Comparison of ENCODE assay signal across 1 cellular context in the genomic region with DNA sequence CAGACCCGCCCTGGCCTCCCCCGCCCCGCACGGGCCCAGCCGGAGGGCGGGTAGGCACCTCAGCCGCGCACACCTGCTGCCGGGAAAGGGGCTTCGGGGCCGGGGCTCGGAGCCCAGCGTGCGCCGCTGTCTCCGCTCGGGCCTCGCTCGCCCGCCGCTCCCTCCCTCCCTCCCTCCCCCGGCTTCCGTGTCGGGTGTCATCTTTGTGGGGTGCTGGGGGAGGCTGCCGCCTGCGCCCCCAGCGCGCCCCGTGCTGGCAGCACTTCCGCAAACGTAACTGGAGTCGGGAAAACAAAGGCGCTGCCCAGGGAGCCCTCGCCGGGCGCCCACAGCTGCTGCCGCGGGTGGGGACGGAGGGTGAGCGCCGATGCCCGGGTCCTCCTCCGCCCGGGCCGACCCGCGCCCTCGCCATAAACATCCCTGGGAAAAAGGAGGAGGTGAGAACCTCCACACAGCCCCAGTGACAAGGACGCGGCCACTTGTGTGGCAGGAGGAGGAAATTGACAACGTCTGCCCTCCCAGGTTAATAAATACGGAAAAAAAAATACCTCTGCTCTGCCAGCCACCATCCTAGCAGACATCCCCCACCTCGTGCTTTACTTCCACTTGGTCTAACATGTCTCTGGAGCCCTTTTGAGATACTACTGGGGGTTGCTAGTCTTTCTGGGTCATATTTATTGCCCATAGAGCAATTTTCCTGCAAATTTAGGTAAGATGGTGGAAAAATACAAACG.
A peak's percentile ranks its signal among the peaks of the same experiment; 100 is the strongest.
TF ChIP-seq lines count a peak whose summit lies in the region.

No MANE protein-coding gene starts in this region.

TF ChIP-seq in HepG2, 621 proteins besides CTCF, POLR2A, EP300 and RAD21 (continued from another document and continues in another):
- TF ChIP-seq MLXIP (CRISPR knock-in tag; IDR thresholded peaks at IDR 0.05; ENCODE audit: borderline replicate concordance) (0 out of 2 replicates have a peak, but pooled peaks have one; percentile 20), ZNF414 (CRISPR knock-in tag; IDR thresholded peaks at IDR 0.05) (no peak), RELA (CRISPR knock-in tag; IDR thresholded peaks at IDR 0.05) (no peak), PAX8 (CRISPR knock-in tag; IDR thresholded peaks at IDR 0.05; ENCODE audit: borderline replicate concordance) (no peak), MTA3 (CRISPR knock-in tag; IDR thresholded peaks at IDR 0.05) (no peak), ZNF343 (CRISPR knock-in tag; IDR thresholded peaks at IDR 0.05) (no peak), ZFP41 (CRISPR knock-in tag; IDR thresholded peaks at IDR 0.05; ENCODE audit: borderline replicate concordance) (no peak), GMEB1 (CRISPR knock-in tag; IDR thresholded peaks at IDR 0.05; ENCODE audit: borderline replicate concordance) (no peak), RFX3 (CRISPR knock-in tag; IDR thresholded peaks at IDR 0.05) (no peak), ZNF678 (CRISPR knock-in tag; IDR thresholded peaks at IDR 0.05) (no peak), ZNF609 (CRISPR knock-in tag; IDR thresholded peaks at IDR 0.05; ENCODE audit: borderline replicate concordance) (no peak), ZNF720 (CRISPR knock-in tag; IDR thresholded peaks at IDR 0.05) (no peak), ERF (CRISPR knock-in tag; IDR thresholded peaks at IDR 0.05) (no peak), MBD4 (IDR thresholded peaks at IDR 0.05; ENCODE audit: borderline replicate concordance, low read length) (no peak), PTBP1 (IDR thresholded peaks at IDR 0.05; ENCODE audit: low read depth, low read length, poor library complexity, severe bottlenecking) (peak; percentile 81), ZSCAN12 (CRISPR knock-in tag; IDR thresholded peaks at IDR 0.05) (no peak)
- TF ChIP-seq, protein P1, sequence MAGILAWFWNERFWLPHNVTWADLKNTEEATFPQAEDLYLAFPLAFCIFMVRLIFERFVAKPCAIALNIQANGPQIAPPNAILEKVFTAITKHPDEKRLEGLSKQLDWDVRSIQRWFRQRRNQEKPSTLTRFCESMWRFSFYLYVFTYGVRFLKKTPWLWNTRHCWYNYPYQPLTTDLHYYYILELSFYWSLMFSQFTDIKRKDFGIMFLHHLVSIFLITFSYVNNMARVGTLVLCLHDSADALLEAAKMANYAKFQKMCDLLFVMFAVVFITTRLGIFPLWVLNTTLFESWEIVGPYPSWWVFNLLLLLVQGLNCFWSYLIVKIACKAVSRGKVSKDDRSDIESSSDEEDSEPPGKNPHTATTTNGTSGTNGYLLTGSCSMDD (CRISPR knock-in tag; IDR thresholded peaks at IDR 0.05): no peak
- TF ChIP-seq, protein P2, sequence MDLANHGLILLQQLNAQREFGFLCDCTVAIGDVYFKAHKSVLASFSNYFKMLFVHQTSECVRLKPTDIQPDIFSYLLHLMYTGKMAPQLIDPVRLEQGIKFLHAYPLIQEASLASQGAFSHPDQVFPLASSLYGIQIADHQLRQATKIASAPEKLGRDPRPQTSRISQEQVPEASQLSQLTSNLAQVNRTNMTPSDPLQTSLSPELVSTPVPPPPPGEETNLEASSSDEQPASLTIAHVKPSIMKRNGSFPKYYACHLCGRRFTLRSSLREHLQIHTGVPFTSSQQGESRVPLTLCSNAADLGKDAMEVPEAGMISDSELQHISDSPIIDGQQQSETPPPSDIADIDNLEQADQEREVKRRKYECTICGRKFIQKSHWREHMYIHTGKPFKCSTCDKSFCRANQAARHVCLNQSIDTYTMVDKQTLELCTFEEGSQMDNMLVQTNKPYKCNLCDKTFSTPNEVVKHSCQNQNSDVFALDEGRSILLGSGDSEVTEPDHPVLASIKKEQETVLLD (CRISPR knock-in tag; IDR thresholded peaks at IDR 0.05; ENCODE audit: low read depth): no peak
- TF ChIP-seq, protein P3, sequence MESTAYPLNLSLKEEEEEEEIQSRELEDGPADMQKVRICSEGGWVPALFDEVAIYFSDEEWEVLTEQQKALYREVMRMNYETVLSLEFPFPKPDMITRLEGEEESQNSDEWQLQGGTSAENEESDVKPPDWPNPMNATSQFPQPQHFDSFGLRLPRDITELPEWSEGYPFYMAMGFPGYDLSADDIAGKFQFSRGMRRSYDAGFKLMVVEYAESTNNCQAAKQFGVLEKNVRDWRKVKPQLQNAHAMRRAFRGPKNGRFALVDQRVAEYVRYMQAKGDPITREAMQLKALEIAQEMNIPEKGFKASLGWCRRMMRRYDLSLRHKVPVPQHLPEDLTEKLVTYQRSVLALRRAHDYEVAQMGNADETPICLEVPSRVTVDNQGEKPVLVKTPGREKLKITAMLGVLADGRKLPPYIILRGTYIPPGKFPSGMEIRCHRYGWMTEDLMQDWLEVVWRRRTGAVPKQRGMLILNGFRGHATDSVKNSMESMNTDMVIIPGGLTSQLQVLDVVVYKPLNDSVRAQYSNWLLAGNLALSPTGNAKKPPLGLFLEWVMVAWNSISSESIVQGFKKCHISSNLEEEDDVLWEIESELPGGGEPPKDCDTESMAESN (CRISPR knock-in tag; conservative IDR thresholded peaks at IDR 0.05): no peak
- TF ChIP-seq, protein P4, sequence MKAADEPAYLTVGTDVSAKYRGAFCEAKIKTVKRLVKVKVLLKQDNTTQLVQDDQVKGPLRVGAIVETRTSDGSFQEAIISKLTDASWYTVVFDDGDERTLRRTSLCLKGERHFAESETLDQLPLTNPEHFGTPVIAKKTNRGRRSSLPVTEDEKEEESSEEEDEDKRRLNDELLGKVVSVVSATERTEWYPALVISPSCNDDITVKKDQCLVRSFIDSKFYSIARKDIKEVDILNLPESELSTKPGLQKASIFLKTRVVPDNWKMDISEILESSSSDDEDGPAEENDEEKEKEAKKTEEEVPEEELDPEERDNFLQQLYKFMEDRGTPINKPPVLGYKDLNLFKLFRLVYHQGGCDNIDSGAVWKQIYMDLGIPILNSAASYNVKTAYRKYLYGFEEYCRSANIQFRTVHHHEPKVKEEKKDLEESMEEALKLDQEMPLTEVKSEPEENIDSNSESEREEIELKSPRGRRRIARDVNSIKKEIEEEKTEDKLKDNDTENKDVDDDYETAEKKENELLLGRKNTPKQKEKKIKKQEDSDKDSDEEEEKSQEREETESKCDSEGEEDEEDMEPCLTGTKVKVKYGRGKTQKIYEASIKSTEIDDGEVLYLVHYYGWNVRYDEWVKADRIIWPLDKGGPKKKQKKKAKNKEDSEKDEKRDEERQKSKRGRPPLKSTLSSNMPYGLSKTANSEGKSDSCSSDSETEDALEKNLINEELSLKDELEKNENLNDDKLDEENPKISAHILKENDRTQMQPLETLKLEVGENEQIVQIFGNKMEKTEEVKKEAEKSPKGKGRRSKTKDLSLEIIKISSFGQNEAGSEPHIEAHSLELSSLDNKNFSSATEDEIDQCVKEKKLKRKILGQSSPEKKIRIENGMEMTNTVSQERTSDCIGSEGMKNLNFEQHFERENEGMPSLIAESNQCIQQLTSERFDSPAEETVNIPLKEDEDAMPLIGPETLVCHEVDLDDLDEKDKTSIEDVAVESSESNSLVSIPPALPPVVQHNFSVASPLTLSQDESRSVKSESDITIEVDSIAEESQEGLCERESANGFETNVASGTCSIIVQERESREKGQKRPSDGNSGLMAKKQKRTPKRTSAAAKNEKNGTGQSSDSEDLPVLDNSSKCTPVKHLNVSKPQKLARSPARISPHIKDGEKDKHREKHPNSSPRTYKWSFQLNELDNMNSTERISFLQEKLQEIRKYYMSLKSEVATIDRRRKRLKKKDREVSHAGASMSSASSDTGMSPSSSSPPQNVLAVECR (CRISPR knock-in tag; IDR thresholded peaks at IDR 0.05; ENCODE audit: borderline replicate concordance): peak; percentile 38; the same call in 1 of the 2 replicates
- TF ChIP-seq, protein P5, sequence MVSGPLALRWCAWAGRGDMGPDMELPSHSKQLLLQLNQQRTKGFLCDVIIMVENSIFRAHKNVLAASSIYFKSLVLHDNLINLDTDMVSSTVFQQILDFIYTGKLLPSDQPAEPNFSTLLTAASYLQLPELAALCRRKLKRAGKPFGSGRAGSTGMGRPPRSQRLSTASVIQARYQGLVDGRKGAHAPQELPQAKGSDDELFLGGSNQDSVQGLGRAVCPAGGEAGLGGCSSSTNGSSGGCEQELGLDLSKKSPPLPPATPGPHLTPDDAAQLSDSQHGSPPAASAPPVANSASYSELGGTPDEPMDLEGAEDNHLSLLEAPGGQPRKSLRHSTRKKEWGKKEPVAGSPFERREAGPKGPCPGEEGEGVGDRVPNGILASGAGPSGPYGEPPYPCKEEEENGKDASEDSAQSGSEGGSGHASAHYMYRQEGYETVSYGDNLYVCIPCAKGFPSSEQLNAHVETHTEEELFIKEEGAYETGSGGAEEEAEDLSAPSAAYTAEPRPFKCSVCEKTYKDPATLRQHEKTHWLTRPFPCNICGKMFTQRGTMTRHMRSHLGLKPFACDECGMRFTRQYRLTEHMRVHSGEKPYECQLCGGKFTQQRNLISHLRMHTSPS (CRISPR knock-in tag; IDR thresholded peaks at IDR 0.05; ENCODE audit: low read depth): 0 out of 2 replicates have a peak, but pooled peaks have one; percentile 41
